In genomic region chr14:76531821-76532318, GRCh38 we compare ENCODE assay signal across 11 cellular contexts.
"Had no signal": no experiment of that assay in that cellular context is flagged by ENCODE, and none has a peak within 500 bp of the region (broad histone marks: within the 10 kb centered on the region; RNA-seq: fewer than 3 reads in every experiment).

No MANE protein-coding gene starts in this region.

- H3K4me3 ChIP-seq: colonic mucosa, pancreas, skin epidermis, thyroid gland had no signal

- H3K27me3 ChIP-seq: colonic mucosa, pancreas, thyroid gland had no signal

- H3K4me1 ChIP-seq: colonic mucosa, pancreas, thyroid gland had no signal

- H3K27ac ChIP-seq: colonic mucosa, pancreas, skin epidermis, thyroid gland had no signal

- ATAC-seq: pancreas had no signal

- DNase-seq: activated CD4-positive, alpha-beta T cell treated with anti-CD3 and anti-CD28 coated beads for 48 hours; activated naive CD4-positive, alpha-beta T cell treated with anti-CD3 and anti-CD28 coated beads, Interleukin-2, amount 10 ng/mL, durations not matched to agents 7 days and 5 days; activated T-cell treated with anti-CD3 and anti-CD28 coated beads for 4 hours; caudate nucleus; colonic mucosa; effector CD4-positive, alpha-beta T cell; hippocampal formation; kidney glomerular epithelial cell; pancreas; thyroid gland had no signal
